In genomic region chr1:164635784-164636729, GRCh38 we compare ENCODE assay signal across 13 cellular contexts.
DNase-seq lines count a peak whose midpoint lies in the region; ATAC-seq and TF ChIP-seq lines count a peak whose summit lies in the region.
"Had no signal": no experiment of that assay in that cellular context is flagged by ENCODE, and none has a peak within 500 bp of the region (broad histone marks: within the 10 kb centered on the region; RNA-seq: fewer than 3 reads in every experiment).

No MANE protein-coding gene starts in this region.

- H3K36me3 Mint-ChIP-seq in activated CD4-positive, alpha-beta memory T cell treated with anti-CD3 and anti-CD28 coated beads for 36 hours = no peaks in the 10 kb centered on the region
- H3K36me3 Mint-ChIP-seq: CD4-positive, CD25-positive, alpha-beta regulatory T cell; memory B cell had no signal

- H3K79me2 ChIP-seq in smooth muscle cell (ENCODE audit: low read depth) = peaks cover 74% of the 10 kb centered on the region

- no peak overlapping the region for H2AFZ ChIP-seq in smooth muscle cell (ENCODE audit: low read depth)

- no peak overlapping the region for H3K27ac Mint-ChIP-seq in activated CD4-positive, alpha-beta memory T cell treated with anti-CD3 and anti-CD28 coated beads for 36 hours
- H3K27ac Mint-ChIP-seq: CD4-positive, CD25-positive, alpha-beta regulatory T cell; memory B cell had no signal

- no peak overlapping the region for H3K4me3 Mint-ChIP-seq in activated CD4-positive, alpha-beta memory T cell treated with anti-CD3 and anti-CD28 coated beads for 36 hours
- H3K4me3 Mint-ChIP-seq: CD4-positive, CD25-positive, alpha-beta regulatory T cell; memory B cell had no signal

- no peaks in the 10 kb centered on the region for H3K27me3 Mint-ChIP-seq in activated CD4-positive, alpha-beta memory T cell treated with anti-CD3 and anti-CD28 coated beads for 36 hours
- H3K27me3 Mint-ChIP-seq: memory B cell had no signal

- no peak for ATAC-seq in upper lobe of right lung

- H3K9me3 ChIP-seq in HUES64 (ENCODE audit: insufficient read depth, low read depth, low read length) = no peaks in the 10 kb centered on the region
- no peaks in the 10 kb centered on the region for H3K9me3 ChIP-seq in smooth muscle cell (replicated peaks; ENCODE audit: low read depth)
- no peaks in the 10 kb centered on the region for H3K9me3 ChIP-seq in upper lobe of right lung

- POLR2A ChIA-PET in activated CD4-positive, alpha-beta memory T cell treated with anti-CD3 and anti-CD28 coated beads for 36 hours (lab: Charles Lee) = no interaction called here

- H3K4me3 ChIP-seq in HUES64 (ENCODE audit: low read length) (peak overlapping the region; percentile 14; the same call in 1 of the 2 replicates), smooth muscle cell (no peak overlapping the region), upper lobe of right lung (no peak overlapping the region)

- H3K27me3 ChIP-seq in HUES64 (ENCODE audit: insufficient read depth, low read length) (no peaks in the 10 kb centered on the region), smooth muscle cell (ENCODE audit: low read depth) (no peaks in the 10 kb centered on the region), upper lobe of right lung (no peaks in the 10 kb centered on the region)

- intact Hi-C loops in activated CD4-positive, alpha-beta memory T cell treated with anti-CD3 and anti-CD28 coated beads for 36 hours (cut with micrococcal nuclease) = no loop called here
- intact Hi-C loops in upper lobe of right lung (cut with DNase I) = no loop called here

- DNase-seq in caudate nucleus (lab: John Stamatoyannopoulos, UW) = peak in 20 of 61 donors; percentile 16 to 77 (median 30)
- DNase-seq in medulla oblongata (ENCODE audit: extremely low spot score) = peak; percentile 62
- no peak for DNase-seq in smooth muscle cell (lab: John Stamatoyannopoulos, UW; ENCODE audit: unreplicated experiment)
- DNase-seq in activated CD4-positive, alpha-beta memory T cell treated with anti-CD3 and anti-CD28 coated beads for 36 hours = no peak
- no peak for DNase-seq in upper lobe of right lung
- DNase-seq in activated effector memory CD4-positive, alpha-beta T cell treated with Interleukin-2 at 50 U/mL for 16 hours = no peak
- no peak for DNase-seq in mesenteric fat pad (ENCODE audit: low spot score)
- DNase-seq: activated CD4-positive, alpha-beta T cell treated with anti-CD3 and anti-CD28 coated beads, Interleukin-2, amount 50 U/mL, for 1 hour; CD4-positive, CD25-positive, alpha-beta regulatory T cell; foreskin melanocyte; NCI-H187 had no signal

- H3K9ac ChIP-seq in HUES64 (ENCODE audit: low read depth, low read length) = no peak overlapping the region
- no peak overlapping the region for H3K9ac ChIP-seq in smooth muscle cell (ENCODE audit: low read depth)

- peak overlapping the region; percentile 66 for H3K27ac ChIP-seq in HUES64 (ENCODE audit: low read depth, low read length)
- H3K27ac ChIP-seq in caudate nucleus (ENCODE audit: low read depth, low read length) = peak overlapping the region; percentile 89
- H3K27ac ChIP-seq in smooth muscle cell (ENCODE audit: low read depth) = peak overlapping the region; percentile 86
- no peak overlapping the region for H3K27ac ChIP-seq in upper lobe of right lung

- TF ChIP-seq CTCF in smooth muscle cell (IDR thresholded peaks at IDR 0.05; ENCODE audit: borderline replicate concordance, insufficient read depth, poor library complexity, severe bottlenecking) (no peak), upper lobe of right lung (IDR thresholded peaks at IDR 0.05) (no peak)

- H3K36me3 ChIP-seq in HUES64 (ENCODE audit: insufficient read depth, low read length) (peaks cover 3% of the 10 kb centered on the region; the same call in 1 of the 2 replicates), smooth muscle cell (ENCODE audit: low read depth) (no peaks in the 10 kb centered on the region), upper lobe of right lung (no peaks in the 10 kb centered on the region)

- no peaks in the 10 kb centered on the region for H3F3A ChIP-seq in smooth muscle cell (ENCODE audit: low read depth)

- 72% methylated on average over 5 of the region's 5 CpGs for WGBS in HUES64
- WGBS in smooth muscle cell (ENCODE audit: low lambda C conversion rate) = 76% methylated on average over 5 of the region's 5 CpGs

- CTCF ChIA-PET in activated CD4-positive, alpha-beta memory T cell treated with anti-CD3 and anti-CD28 coated beads for 36 hours (lab: Charles Lee) = no interaction called here

- H3K4me1 ChIP-seq in HUES64 (ENCODE audit: insufficient read depth, low read length) (peaks cover 63% of the 10 kb centered on the region), smooth muscle cell (ENCODE audit: low read depth) (peaks cover 42% of the 10 kb centered on the region), upper lobe of right lung (peaks cover 10% of the 10 kb centered on the region)

- peaks cover 11% of the 10 kb centered on the region for H4K20me1 ChIP-seq in smooth muscle cell (ENCODE audit: low read depth)

- no peaks in the 10 kb centered on the region for H3K4me1 Mint-ChIP-seq in activated CD4-positive, alpha-beta memory T cell treated with anti-CD3 and anti-CD28 coated beads for 36 hours (ENCODE audit: low read depth)
- H3K4me1 Mint-ChIP-seq: CD4-positive, CD25-positive, alpha-beta regulatory T cell; memory B cell had no signal

- no peak overlapping the region for H3K4me2 ChIP-seq in smooth muscle cell

- H3K9me3 Mint-ChIP-seq in activated CD4-positive, alpha-beta memory T cell treated with anti-CD3 and anti-CD28 coated beads for 36 hours = no peaks in the 10 kb centered on the region
- H3K9me3 Mint-ChIP-seq: memory B cell had no signal
